Comparison of ENCODE assay signal across 1 cellular context in the genomic region with DNA sequence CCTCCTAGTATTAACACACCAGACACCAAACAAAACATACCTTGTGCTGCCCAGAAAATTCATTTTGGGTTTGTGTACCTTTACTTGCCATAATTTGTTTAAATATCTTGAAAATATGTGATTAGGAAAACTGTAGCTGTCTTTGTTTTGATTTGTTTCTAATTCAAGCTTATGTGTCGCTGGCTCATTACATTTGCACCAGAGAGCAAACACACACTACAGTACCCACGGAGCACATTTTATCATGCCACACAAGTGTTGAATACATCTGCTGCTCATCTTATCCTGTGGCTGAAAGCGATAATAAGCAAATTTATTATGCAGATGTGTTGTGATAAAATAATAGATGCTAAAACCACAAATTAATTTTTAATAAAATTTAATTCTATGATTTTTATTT.
TF ChIP-seq lines count a peak whose summit lies in the region.

No MANE protein-coding gene starts in this region.

TF ChIP-seq in SK-N-SH treated with all-trans-retinoic acid at 6 μM for 48 hours, 23 proteins besides CTCF, POLR2A, EP300 and RAD21 (continued from another document):
- TF ChIP-seq, protein P1, sequence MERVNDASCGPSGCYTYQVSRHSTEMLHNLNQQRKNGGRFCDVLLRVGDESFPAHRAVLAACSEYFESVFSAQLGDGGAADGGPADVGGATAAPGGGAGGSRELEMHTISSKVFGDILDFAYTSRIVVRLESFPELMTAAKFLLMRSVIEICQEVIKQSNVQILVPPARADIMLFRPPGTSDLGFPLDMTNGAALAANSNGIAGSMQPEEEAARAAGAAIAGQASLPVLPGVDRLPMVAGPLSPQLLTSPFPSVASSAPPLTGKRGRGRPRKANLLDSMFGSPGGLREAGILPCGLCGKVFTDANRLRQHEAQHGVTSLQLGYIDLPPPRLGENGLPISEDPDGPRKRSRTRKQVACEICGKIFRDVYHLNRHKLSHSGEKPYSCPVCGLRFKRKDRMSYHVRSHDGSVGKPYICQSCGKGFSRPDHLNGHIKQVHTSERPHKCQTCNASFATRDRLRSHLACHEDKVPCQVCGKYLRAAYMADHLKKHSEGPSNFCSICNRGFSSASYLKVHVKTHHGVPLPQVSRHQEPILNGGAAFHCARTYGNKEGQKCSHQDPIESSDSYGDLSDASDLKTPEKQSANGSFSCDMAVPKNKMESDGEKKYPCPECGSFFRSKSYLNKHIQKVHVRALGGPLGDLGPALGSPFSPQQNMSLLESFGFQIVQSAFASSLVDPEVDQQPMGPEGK (CRISPR knock-in tag; IDR thresholded peaks at IDR 0.05; ENCODE audit: borderline replicate concordance), result no peak
- TF ChIP-seq ZNF8 (CRISPR knock-in tag; IDR thresholded peaks at IDR 0.05) (no peak), ZFP3 (CRISPR knock-in tag; IDR thresholded peaks at IDR 0.05) (no peak)
